ENCODE assay signal across 21 cellular contexts in genomic region chr5:73440262-73440661, GRCh38. TPM values are rescaled to one million over a fixed set of nuclear protein-coding genes. Genes with fewer than 3 reads are reported as not detected.
"Had no signal": no experiment of that assay in that cellular context is flagged by ENCODE, and none has a peak within 500 bp of the region (broad histone marks: within the 10 kb centered on the region; RNA-seq: fewer than 3 reads in every experiment).

No MANE protein-coding gene starts in this region.

- H3K4me1 ChIP-seq: foreskin keratinocyte had no signal

- H3K36me3 ChIP-seq: esophagus squamous epithelium, left ventricle myocardium inferior, neural progenitor cell, ovary, suprapubic skin, thyroid gland had no signal

- FAIRE-seq: keratinocyte, urothelium cell line had no signal

- H2AFZ ChIP-seq: neural progenitor cell had no signal

- H3K4me3 ChIP-seq: esophagus squamous epithelium, left ventricle myocardium inferior, lung, neural progenitor cell, ovary, smooth muscle cell, suprapubic skin, thyroid gland had no signal

- ATAC-seq: effector memory CD8-positive, alpha-beta T cell; foreskin keratinocyte; left cardiac atrium; natural killer cell treated with Interleukin-12 subunit alpha and Interleukin-12 subunit beta and Interleukin-15 and Interleukin-18, amount 100 ng/mL, for 72 hours; right cardiac atrium; stimulated activated naive CD8-positive, alpha-beta T cell treated with anti-CD3 and anti-CD28 coated beads, Interleukin-15, Interleukin-2, amounts not matched to agents 100 U/mL and 50 U/mL, for 24 hours had no signal

- H3K4me2 ChIP-seq: neural progenitor cell, smooth muscle cell had no signal

- DNase-seq: effector memory CD8-positive, alpha-beta T cell; esophagus squamous epithelium; foreskin keratinocyte; immature natural killer cell; left cardiac atrium; left ventricle myocardium inferior; mesenchymal stem cell; midbrain; nucleus accumbens; ovary; right cardiac atrium; stimulated activated CD4-positive, alpha-beta T cell treated with anti-CD3 and anti-CD28 coated beads, Interleukin-2, amount 100 ng/mL, for 48 hours; stimulated activated naive CD8-positive, alpha-beta T cell treated with anti-CD3 and anti-CD28 coated beads, Interleukin-15, Interleukin-2, amounts not matched to agents 100 U/mL and 50 U/mL, for 24 hours; thyroid gland had no signal

- H3K27ac ChIP-seq: esophagus squamous epithelium, foreskin keratinocyte, left ventricle myocardium inferior, neural progenitor cell, ovary, suprapubic skin, thyroid gland had no signal

- H3K9me3 ChIP-seq: esophagus squamous epithelium, left ventricle myocardium inferior, suprapubic skin, thyroid gland had no signal

- H3K9ac ChIP-seq: neural progenitor cell had no signal

RNA-seq across cellular contexts. Expression of gene FOXD1, which starts 8.3 kb away (rescaled TPM):
- total RNA-seq: right cardiac atrium had no signal
- polyA plus RNA-seq: immature natural killer cell had no signal
